8 cellular contexts compared by ENCODE assay signal in the genomic region with DNA sequence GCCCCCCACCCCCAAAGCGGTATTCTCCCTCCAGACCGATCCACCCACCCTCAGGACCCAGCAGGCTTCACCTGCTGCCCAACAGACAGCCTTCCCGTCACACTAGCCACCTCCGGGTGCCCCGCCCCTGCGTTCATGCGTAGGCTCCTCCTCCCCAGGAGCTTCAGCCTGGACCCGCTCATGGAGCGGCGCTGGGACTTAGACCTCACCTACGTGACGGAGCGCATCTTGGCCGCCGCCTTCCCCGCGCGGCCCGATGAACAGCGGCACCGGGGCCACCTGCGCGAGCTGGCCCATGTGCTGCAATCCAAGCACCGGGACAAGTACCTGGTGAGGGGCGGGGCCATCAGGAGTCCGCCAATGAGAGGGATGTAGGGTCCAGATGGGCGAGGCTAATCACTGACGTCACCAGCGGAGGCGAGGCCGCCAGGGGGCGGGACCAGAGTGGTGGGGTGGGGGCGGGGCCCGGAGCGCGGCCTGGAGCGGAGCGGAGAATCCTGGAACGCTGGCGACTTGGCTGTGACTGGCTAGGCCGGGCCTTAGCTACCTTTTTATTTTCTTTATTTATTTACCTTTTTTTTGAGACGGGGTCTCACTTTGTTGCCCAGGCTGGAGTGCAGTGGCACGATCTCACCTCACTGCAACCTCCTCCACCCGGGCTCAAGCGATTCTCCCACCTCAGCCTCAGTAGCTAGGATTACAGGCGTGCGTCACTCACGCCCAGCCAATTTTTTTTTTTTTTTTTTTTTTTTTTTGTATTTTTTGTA. TPM values are rescaled to one million over a fixed set of nuclear protein-coding genes. Genes with fewer than 3 reads are reported as not detected.
DNase-seq lines count a peak whose midpoint lies in the region; ATAC-seq and TF ChIP-seq lines count a peak whose summit lies in the region.

No MANE protein-coding gene starts in this region.

- no peak for TF ChIP-seq CTCF in GM12865 (IDR thresholded peaks at IDR 0.05; ENCODE audit: insufficient read depth, low read depth, low read length, missing control alignments)

- H3K4me3 ChIP-seq in GM12865 (ENCODE audit: low read depth, low read length): peak overlapping the region; percentile 79

- ATAC-seq in HG02759 (IDR thresholded peaks at IDR 0.05; ENCODE audit: unreplicated experiment): peak; percentile 92

- DNase-seq in GM12865 (ENCODE audit: low read depth): peak; percentile 92
- peak; percentile 99 for DNase-seq in NCI-H146 (lab: John Stamatoyannopoulos, UW)
- peak; percentile 85 to 94 (median 87) for DNase-seq in T-helper 2 cell
- peak; percentile 97 for DNase-seq in astrocyte of the hippocampus (ENCODE audit: low read depth, low spot score)
- DNase-seq in hippocampal formation (lab: John Stamatoyannopoulos, UW): peak; percentile 93 to 98
- DNase-seq in retina: peak; percentile 95
- DNase-seq in H4 (ENCODE audit: low spot score): no peak

RNA-seq across cellular contexts. Expression of a gene that starts 4.4 kb away (rescaled TPM):
- 18.3 and 20.2 TPM in 2 replicates for total RNA-seq in H4 (2014; rRNA removed; shearing (Covaris generic))

RNA-seq across cellular contexts. Expression of a gene that starts 24.9 kb away (rescaled TPM):
- 5.5 and 5.6 TPM in 2 replicates for total RNA-seq in H4 (2014; rRNA removed; shearing (Covaris generic))

RNA-seq across cellular contexts. Expression of a gene that starts 43.2 kb away (rescaled TPM):
- 265 and 375 TPM in 2 replicates for total RNA-seq in H4 (2014; rRNA removed; shearing (Covaris generic))

RNA-seq across cellular contexts. Expression of a gene that starts 48.0 kb away (rescaled TPM):
- total RNA-seq in H4 (2014; rRNA removed; shearing (Covaris generic)): 479 and 559 TPM in 2 replicates

RNA-seq across cellular contexts. Expression of a gene that starts 49.0 kb away (rescaled TPM):
- 0.06 TPM in 1 of 2 replicates, not detected in the other for total RNA-seq in H4 (2014; rRNA removed; shearing (Covaris generic))
